In genomic region chr6:19261642-19262041, GRCh38 we compare ENCODE assay signal across 34 cellular contexts.
"Had no signal": no experiment of that assay in that cellular context is flagged by ENCODE, and none has a peak within 500 bp of the region (broad histone marks: within the 10 kb centered on the region; RNA-seq: fewer than 3 reads in every experiment).

No MANE protein-coding gene starts in this region.

- H3K36me3 ChIP-seq: MG63 had no signal

- H3K27me3 ChIP-seq: MG63 had no signal

- DNase-seq: Karpas-422, Kasumi-1, MG63, MM.1S, MV-4-11, NCI-H1048, NCI-H1092, NCI-H1092 treated with DMSO at 0.1 percent for 48 hours, NCI-H1105, NCI-H1105 treated with DMSO at 0.1 percent for 48 hours, NCI-H1417, NCI-H1417 treated with DMSO at 0.1 percent for 48 hours, NCI-H1436, NCI-H1436 treated with DMSO at 0.1 percent for 48 hours, NCI-H146, NCI-H1694, NCI-H1694 treated with DMSO at 0.1 percent for 48 hours, NCI-H187, NCI-H187 treated with DMSO at 0.1 percent for 48 hours, NCI-H1930, NCI-H2029, NCI-H2081, NCI-H2081 treated with DMSO at 0.1 percent for 48 hours, NCI-H2107, NCI-H2171, NCI-H2171 treated with DMSO at 0.1 percent for 48 hours, NCI-H2227 treated with DMSO at 0.1 percent for 48 hours, NCI-H226, NCI-H345, NCI-H446, NCI-H446 treated with DMSO at 0.1 percent for 48 hours, NCI-H510A, NCI-H510A treated with DMSO at 0.1 percent for 48 hours, NCI-H524 had no signal

- H3K9me3 ChIP-seq: MG63 had no signal

- H3K4me3 ChIP-seq: MG63 had no signal
